Comparison of ENCODE assay signal across 21 cellular contexts in genomic region chr1:229900220-229900619, GRCh38.
"Had no signal": no experiment of that assay in that cellular context is flagged by ENCODE, and none has a peak within 500 bp of the region (broad histone marks: within the 10 kb centered on the region; RNA-seq: fewer than 3 reads in every experiment).

No MANE protein-coding gene starts in this region.

- H3K4me1 Mint-ChIP-seq: naive thymus-derived CD8-positive, alpha-beta T cell had no signal

- H3K27ac Mint-ChIP-seq: naive thymus-derived CD8-positive, alpha-beta T cell had no signal

- H3K27ac ChIP-seq: coronary artery, dorsolateral prefrontal cortex, esophagus muscularis mucosa, gastrocnemius medialis, heart right ventricle, neutrophil, sigmoid colon, skin epidermis, stomach, thoracic aorta, transverse colon had no signal

- DNase-seq: dorsolateral prefrontal cortex; effector CD8-positive, alpha-beta T cell; gastrocnemius medialis; heart right ventricle; hypothalamus; islet precursor cell; mammary epithelial cell; mucosa of descending colon; naive thymus-derived CD8-positive, alpha-beta T cell; posterior cingulate gyrus; sigmoid colon; stimulated activated naive CD4-positive, alpha-beta T cell; stomach; substantia nigra; transverse colon had no signal

- H3K4me3 Mint-ChIP-seq: naive thymus-derived CD8-positive, alpha-beta T cell had no signal

- H3K27me3 ChIP-seq: dorsolateral prefrontal cortex, esophagus muscularis mucosa, gastrocnemius medialis, sigmoid colon had no signal

- H3K4me3 ChIP-seq: coronary artery, dorsolateral prefrontal cortex, esophagus muscularis mucosa, gastrocnemius medialis, heart right ventricle, mucosa of descending colon, sigmoid colon, skin epidermis, stomach, thoracic aorta, transverse colon had no signal

- ATAC-seq: gastrocnemius medialis; heart right ventricle; left lobe of liver; mucosa of descending colon; naive thymus-derived CD8-positive, alpha-beta T cell had no signal

- H3K4me1 ChIP-seq: heart right ventricle, sigmoid colon, stomach, transverse colon had no signal

- H3K9me3 ChIP-seq: gastrocnemius medialis, mucosa of descending colon, neutrophil, sigmoid colon, stomach, thoracic aorta, transverse colon had no signal

- H3K36me3 ChIP-seq: esophagus muscularis mucosa, gastrocnemius medialis, heart right ventricle, neutrophil, sigmoid colon, stomach, thoracic aorta, transverse colon had no signal
